ENCODE assay signal across 25 cellular contexts in genomic region chr13:73355134-73355533, GRCh38.
"Had no signal": no experiment of that assay in that cellular context is flagged by ENCODE, and none has a peak within 500 bp of the region (broad histone marks: within the 10 kb centered on the region; RNA-seq: fewer than 3 reads in every experiment).

No MANE protein-coding gene starts in this region.

- H3K4me3 ChIP-seq: breast epithelium, PC-9, SK-N-MC had no signal

- ATAC-seq: activated CD8-positive, alpha-beta memory T cell treated with anti-CD3 and anti-CD28 coated beads, Interleukin-2, amount 10 ng/mL, durations not matched to agents 7 days and 5 days; Right ventricle myocardium inferior; T-cell had no signal

- H3K4me1 ChIP-seq: breast epithelium had no signal

- H3K4me2 ChIP-seq: KMS-11, PC-9 had no signal

- H3K36me3 ChIP-seq: breast epithelium had no signal

- H3K27me3 ChIP-seq: breast epithelium had no signal

- H3K9ac ChIP-seq: KMS-11 had no signal

- H3K9me3 ChIP-seq: breast epithelium had no signal

- DNase-seq: activated B cell treated with CpG ODN at 0.5 μM for 24 hours; activated CD4-positive, alpha-beta T cell treated with anti-CD3 and anti-CD28 coated beads for 1 hour; activated CD4-positive, alpha-beta T cell treated with anti-CD3 and anti-CD28 coated beads, Interleukin-2, amount 10 ng/mL, durations not matched to agents 24 days and 14 days; activated CD4-positive, alpha-beta T cell treated with anti-CD3 and anti-CD28 coated beads, Interleukin-2, amount 50 U/mL, for 48 hours; activated CD8-positive, alpha-beta memory T cell treated with anti-CD3 and anti-CD28 coated beads, Interleukin-2, amount 10 ng/mL, durations not matched to agents 7 days and 5 days; activated effector memory CD4-positive, alpha-beta T cell treated with Interleukin-2 at 50 U/mL for 16 hours; activated naive CD4-positive, alpha-beta T cell; activated T-cell treated with anti-CD3 and anti-CD28 coated beads, Interleukin-2, amount 50 U/mL, for 24 hours; aorta; central memory CD4-positive, alpha-beta T cell; MM.1S; NCI-H1105; NCI-H1436 treated with DMSO at 0.1 percent for 48 hours; NCI-H187; NCI-H2081; NCI-H446; NCI-H524; PC-9; T-cell; T-helper 2 cell; T1000 had no signal

- H3K27ac ChIP-seq: breast epithelium, KMS-11, PC-9, SK-N-MC had no signal
